ENCODE assay signal across 15 cellular contexts in genomic region chr3:85304360-85304964, GRCh38.
DNase-seq lines count a peak whose midpoint lies in the region; FAIRE-seq and TF ChIP-seq lines count a peak whose summit lies in the region.
"Had no signal": no experiment of that assay in that cellular context is flagged by ENCODE, and none has a peak within 500 bp of the region (broad histone marks: within the 10 kb centered on the region; RNA-seq: fewer than 3 reads in every experiment).

No MANE protein-coding gene starts in this region.

- H3K36me3 ChIP-seq in astrocyte (ENCODE audit: insufficient read depth, low read length) (no peaks in the 10 kb centered on the region), kidney epithelial cell (ENCODE audit: control insufficient read depth, insufficient read depth, low read length) (no peaks in the 10 kb centered on the region)

- no peak overlapping the region for H2AFZ ChIP-seq in astrocyte (ENCODE audit: low read depth, low read length)

- H3K4me3 Mint-ChIP-seq in astrocyte (ENCODE audit: unreplicated experiment), result no peak overlapping the region
- H3K4me3 Mint-ChIP-seq: activated naive CD8-positive, alpha-beta T cell treated with anti-CD3 and anti-CD28 coated beads, Interleukin-2, amount 50 U/mL, for 24 hours; CD4-positive, CD25-positive, alpha-beta regulatory T cell; memory B cell; stimulated activated naive CD8-positive, alpha-beta T cell treated with anti-CD3 and anti-CD28 coated beads, Interleukin-15, Interleukin-2, amounts not matched to agents 100 ng/mL and 50 ng/mL, for 24 hours had no signal

- H3K4me2 ChIP-seq in astrocyte (ENCODE audit: low read length), result no peak overlapping the region

- no peaks in the 10 kb centered on the region for H4K20me1 ChIP-seq in astrocyte (ENCODE audit: insufficient read depth, low read length)

- H3K9ac ChIP-seq in astrocyte (ENCODE audit: low read length), result no peak overlapping the region

- DNase-seq in ACHN, result peak; percentile 34
- DNase-seq in HuH-7 (ENCODE audit: low spot score), result peak; percentile 1
- peak; percentile 1 for DNase-seq in astrocyte (ENCODE audit: low read depth)
- no peak for DNase-seq in kidney epithelial cell (ENCODE audit: low read depth)
- DNase-seq in Ammon's horn (ENCODE audit: low spot score), result no peak
- DNase-seq in activated CD4-positive, CD25-positive, alpha-beta regulatory T cell (lab: John Stamatoyannopoulos, UW), result no peak
- DNase-seq in NCI-H1048 (lab: John Stamatoyannopoulos, UW), result no peak
- no peak for DNase-seq in stimulated activated CD8-positive, alpha-beta memory T cell treated with anti-CD3 and anti-CD28 coated beads, Interleukin-4, amount 100 ng/mL, for 48 hours
- DNase-seq: activated naive CD8-positive, alpha-beta T cell treated with anti-CD3 and anti-CD28 coated beads, Interleukin-2, amount 50 U/mL, for 24 hours; CD4-positive, CD25-positive, alpha-beta regulatory T cell; effector memory CD4-positive, alpha-beta T cell; NCI-H2081; stimulated activated CD4-positive, alpha-beta T cell treated with anti-CD3 and anti-CD28 coated beads, Interleukin-4, amount 100 ng/mL, for 24 hours had no signal

- no peak overlapping the region for H3K27ac ChIP-seq in astrocyte (ENCODE audit: low read depth, low read length)

- H3K27me3 ChIP-seq in astrocyte (ENCODE audit: insufficient read depth, low read length) (no peaks in the 10 kb centered on the region), kidney epithelial cell (ENCODE audit: control insufficient read depth, insufficient read depth, low read length) (no peaks in the 10 kb centered on the region)

- no peaks in the 10 kb centered on the region for H3K27me3 Mint-ChIP-seq in astrocyte (ENCODE audit: low read depth, unreplicated experiment)
- H3K27me3 Mint-ChIP-seq: activated naive CD8-positive, alpha-beta T cell treated with anti-CD3 and anti-CD28 coated beads, Interleukin-2, amount 50 U/mL, for 24 hours; CD4-positive, CD25-positive, alpha-beta regulatory T cell; memory B cell; stimulated activated naive CD8-positive, alpha-beta T cell treated with anti-CD3 and anti-CD28 coated beads, Interleukin-15, Interleukin-2, amounts not matched to agents 100 ng/mL and 50 ng/mL, for 24 hours had no signal

- no peaks in the 10 kb centered on the region for H3K36me3 Mint-ChIP-seq in astrocyte (ENCODE audit: low read depth, unreplicated experiment)
- H3K36me3 Mint-ChIP-seq: CD4-positive, CD25-positive, alpha-beta regulatory T cell; memory B cell had no signal

- H3K4me3 ChIP-seq in astrocyte (ENCODE audit: insufficient read depth, low read depth, low read length) (no peak overlapping the region), kidney epithelial cell (ENCODE audit: low read depth, low read length) (no peak overlapping the region)

- TF ChIP-seq CTCF in astrocyte (IDR thresholded peaks at IDR 0.05; ENCODE audit: insufficient read depth, low read depth, low read length) (peak; percentile 37), kidney epithelial cell (IDR thresholded peaks at IDR 0.05; ENCODE audit: insufficient read depth, low read length, poor library complexity, severe bottlenecking) (peak; percentile 40)

- H3K9me3 Mint-ChIP-seq in astrocyte (ENCODE audit: unreplicated experiment), result no peaks in the 10 kb centered on the region
- H3K9me3 Mint-ChIP-seq: activated naive CD8-positive, alpha-beta T cell treated with anti-CD3 and anti-CD28 coated beads, Interleukin-2, amount 50 U/mL, for 24 hours; memory B cell; stimulated activated naive CD8-positive, alpha-beta T cell treated with anti-CD3 and anti-CD28 coated beads, Interleukin-15, Interleukin-2, amounts not matched to agents 100 ng/mL and 50 ng/mL, for 24 hours had no signal

- in situ Hi-C loops in ACHN (cut with HindIII; ENCODE audit: low pct_ligation_motif_present, low pct_unique_long_range_greater_than_20kb, low sequenced_read_pairs), result no loop called here

- no peaks in the 10 kb centered on the region for H3K9me3 ChIP-seq in astrocyte (ENCODE audit: insufficient read depth, low read depth, low read length)

- no peak for FAIRE-seq in astrocyte (lab: Jason Lieb, UNC)

- H3K79me2 ChIP-seq in astrocyte (ENCODE audit: insufficient read depth, low read length), result no peaks in the 10 kb centered on the region

- H3K4me1 ChIP-seq in astrocyte (ENCODE audit: insufficient read depth, low read length), result no peaks in the 10 kb centered on the region

- H3K27ac Mint-ChIP-seq in astrocyte (ENCODE audit: unreplicated experiment), result no peak overlapping the region
- H3K27ac Mint-ChIP-seq: activated naive CD8-positive, alpha-beta T cell treated with anti-CD3 and anti-CD28 coated beads, Interleukin-2, amount 50 U/mL, for 24 hours; memory B cell; stimulated activated naive CD8-positive, alpha-beta T cell treated with anti-CD3 and anti-CD28 coated beads, Interleukin-15, Interleukin-2, amounts not matched to agents 100 ng/mL and 50 ng/mL, for 24 hours had no signal

- no peaks in the 10 kb centered on the region for H3K4me1 Mint-ChIP-seq in astrocyte (ENCODE audit: low read depth, unreplicated experiment)
- H3K4me1 Mint-ChIP-seq: activated naive CD8-positive, alpha-beta T cell treated with anti-CD3 and anti-CD28 coated beads, Interleukin-2, amount 50 U/mL, for 24 hours; CD4-positive, CD25-positive, alpha-beta regulatory T cell; memory B cell had no signal

Comparison
In these comparisons a context has a peak if more than half of its experiments do, and no peak if none do; other contexts are left out.
1. DNase-seq: peak in ACHN (single experiment), HuH-7 (single experiment) and astrocyte (single experiment); none in kidney epithelial cell (single experiment), Ammon's horn (single experiment), activated CD4-positive, CD25-positive, alpha-beta regulatory T cell (0 of 4), NCI-H1048 (single experiment) and stimulated activated CD8-positive, alpha-beta memory T cell treated with anti-CD3 and anti-CD28 coated beads, Interleukin-4, amount 100 ng/mL, for 48 hours (single experiment).